Comparison of ENCODE assay signal across 16 cellular contexts in the genomic region with DNA sequence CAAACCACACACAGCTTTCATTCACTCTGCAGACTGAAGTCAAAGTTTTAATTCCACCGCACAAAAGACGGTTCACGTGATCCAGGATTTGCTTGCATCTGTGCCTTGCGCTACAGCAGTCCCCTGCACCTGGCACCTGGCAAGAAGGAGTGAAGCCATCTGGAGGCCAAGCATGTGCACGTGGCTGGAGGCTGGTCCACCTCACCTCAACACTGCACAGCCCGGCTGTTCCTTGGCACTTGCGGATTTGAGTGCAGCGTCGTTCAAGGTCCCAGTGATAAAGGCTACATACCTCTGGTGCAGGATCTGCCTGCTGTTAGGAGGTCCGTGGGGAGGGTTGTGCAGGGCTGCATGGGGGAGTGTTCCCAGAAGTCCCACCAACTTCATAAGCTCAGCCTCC.
DNase-seq lines count a peak whose midpoint lies in the region; ATAC-seq and TF ChIP-seq lines count a peak whose summit lies in the region.
"Had no signal": no experiment of that assay in that cellular context is flagged by ENCODE, and none has a peak within 500 bp of the region (broad histone marks: within the 10 kb centered on the region; RNA-seq: fewer than 3 reads in every experiment).

No MANE protein-coding gene starts in this region.

- H2AFZ ChIP-seq in IMR-90 (replicated peaks; ENCODE audit: low read length, poor library complexity), result no peak overlapping the region
- H2AFZ ChIP-seq: GM23338 had no signal

- no peak overlapping the region for H4K91ac ChIP-seq in IMR-90 (ENCODE audit: insufficient read depth, low read depth, low read length)

- no peak for TF ChIP-seq RAD21 in IMR-90 (IDR thresholded peaks at IDR 0.05; ENCODE audit: low read length)

- H4K20me1 ChIP-seq in IMR-90 (ENCODE audit: insufficient read depth, low read length), result peaks cover 7% of the 10 kb centered on the region; the same call in 1 of the 2 replicates

- BruUV-seq in IMR-90 (replicated peaks; lab: Mats Ljungman, UMichigan), result no TSS peak

- no peak for TF ChIP-seq CTCF in IMR-90 (conservative IDR thresholded peaks at IDR 0.05; ENCODE audit: low read depth, low read length)
- TF ChIP-seq CTCF in vagina (IDR thresholded peaks at IDR 0.05), result no peak

- H3K27ac ChIP-seq in IMR-90 (ENCODE audit: insufficient read depth, low read length) (no peak overlapping the region), substantia nigra (ENCODE audit: low read depth, low read length, poor library complexity, severe bottlenecking) (peak overlapping the region; percentile 62), vagina (no peak overlapping the region)
- H3K27ac ChIP-seq: HL-60 had no signal

- in situ Hi-C loops in IMR-90 (cut with MboI; ENCODE audit: low sequenced_read_pairs), result no loop called here

- ATAC-seq in IMR-90 (ENCODE audit: low read depth), result no peak
- no peak for ATAC-seq in left lobe of liver
- ATAC-seq: GM23338 had no signal

- H2BK120ac ChIP-seq in IMR-90 (ENCODE audit: low read depth, low read length), result peak overlapping the region; percentile 16; the same call in 1 of the 2 replicates

- no peak overlapping the region for H3K56ac ChIP-seq in IMR-90 (ENCODE audit: extremely low read depth, insufficient read depth, low read length)

- peak overlapping the region; percentile 36; the same call in 1 of the 3 replicates for H2BK15ac ChIP-seq in IMR-90 (ENCODE audit: low read depth, low read length)

- H3K4me1 ChIP-seq in IMR-90 (ENCODE audit: control insufficient read depth, insufficient read depth, low read length) (peaks cover 28% of the 10 kb centered on the region), vagina (no peaks in the 10 kb centered on the region)

- no peaks in the 10 kb centered on the region for H3K9me3 ChIP-seq in IMR-90 (ENCODE audit: control insufficient read depth, insufficient read depth, low read length)
- no peaks in the 10 kb centered on the region for H3K9me3 ChIP-seq in vagina

- H4K8ac ChIP-seq in IMR-90 (ENCODE audit: low read depth in 2 of 2, low read length in 2 of 2), result no peak overlapping the region

- no peak overlapping the region for H2BK5ac ChIP-seq in IMR-90 (ENCODE audit: low read depth, low read length, poor library complexity, severe bottlenecking)

- CTCF ChIA-PET in IMR-90 (lab: Yijun Ruan, JAX), result no interaction called here

- POLR2A ChIA-PET in IMR-90 (lab: Charles Lee; ENCODE audit: unreplicated experiment), result no interaction called here

- no peak overlapping the region for H3K14ac ChIP-seq in IMR-90 (replicated peaks; ENCODE audit: low read depth, low read length)

- H2AK9ac ChIP-seq in IMR-90 (replicated peaks; ENCODE audit: low read depth, low read length, poor library complexity), result no peak overlapping the region

- 96% methylated on average over 4 of the region's 10 CpGs; no CpG with 5 or more reads in 1 of the 2 experiments for WGBS in IMR-90 (ENCODE audit: extremely low coverage in 2 of 2, insufficient read length in 1 of 2), 2 experiments

- no peak overlapping the region for H3K4ac ChIP-seq in IMR-90 (ENCODE audit: low read depth, low read length)

- no peak overlapping the region for H3K4me2 ChIP-seq in IMR-90 (ENCODE audit: low read depth, low read length)
- H3K4me2 ChIP-seq: GM23338 had no signal

- H3K9me1 ChIP-seq in IMR-90 (ENCODE audit: insufficient read depth, low read length), result peaks cover 25% of the 10 kb centered on the region

- H3K27me3 ChIP-seq in IMR-90 (ENCODE audit: control insufficient read depth, insufficient read depth, low read length) (no peaks in the 10 kb centered on the region), vagina (no peaks in the 10 kb centered on the region)

- H3K23ac ChIP-seq in IMR-90 (ENCODE audit: low read depth, low read length), result no peak overlapping the region

- H3K9ac ChIP-seq in IMR-90 (ENCODE audit: low read depth, low read length), result no peak overlapping the region

- H4K5ac ChIP-seq in IMR-90 (ENCODE audit: low read depth, low read length), result no peak overlapping the region; the same call in 1 of the 2 replicates

- TF ChIP-seq POLR2A in IMR-90 (IDR thresholded peaks at IDR 0.05; ENCODE audit: low read depth, low read length), result no peak
- no peak for TF ChIP-seq POLR2A in vagina (IDR thresholded peaks at IDR 0.05)

- peak overlapping the region; percentile 94 for H2AK5ac ChIP-seq in IMR-90 (ENCODE audit: low read depth, low read length)

- no peaks in the 10 kb centered on the region for H3K79me1 ChIP-seq in IMR-90 (ENCODE audit: low read depth in 1 of 2, low read length in 2 of 2)

- peak overlapping the region; percentile 67; the same call in 1 of the 2 replicates for H3K18ac ChIP-seq in IMR-90 (ENCODE audit: low read depth, low read length)

- dilution Hi-C loops in IMR-90 (cut with HindIII; ENCODE audit: low sequenced_read_pairs, unreplicated experiment), result no loop called here

- H3K36me3 ChIP-seq in IMR-90 (ENCODE audit: control insufficient read depth, insufficient read depth, low read length) (no peaks in the 10 kb centered on the region), vagina (no peaks in the 10 kb centered on the region)

- intact Hi-C loops in IMR-90 (cut with micrococcal nuclease), result no loop called here
- intact Hi-C loops in vagina (cut with DNase I), result no loop called here

- no peak for DNase-seq in IMR-90
- peak; percentile 23 for DNase-seq in cerebellar cortex (ENCODE audit: low spot score)
- DNase-seq in left lobe of liver (ENCODE audit: low spot score), result peak; percentile 24
- DNase-seq in substantia nigra (lab: John Stamatoyannopoulos, UW), result no peak
- DNase-seq in D341Med (ENCODE audit: low spot score), result no peak
- no peak for DNase-seq in DMS 273 (lab: John Stamatoyannopoulos, UW; ENCODE audit: unreplicated experiment)
- no peak for DNase-seq in vagina (ENCODE audit: extremely low spot score in 2 of 2)
- DNase-seq: Calu3; CD4-positive, alpha-beta T cell; DMS153; DMS79 treated with DMSO at 0.1 percent for 48 hours; EL; GDM1; H7 had no signal

- H3K4me3 ChIP-seq in IMR-90 (ENCODE audit: insufficient read depth, low read depth, low read length) (no peak overlapping the region), vagina (no peak overlapping the region)
- H3K4me3 ChIP-seq: GM23338 had no signal

- peak overlapping the region; percentile 9; the same call in 1 of the 2 replicates for H2BK20ac ChIP-seq in IMR-90 (ENCODE audit: low read depth, low read length)

TF ChIP-seq in IMR-90, 13 proteins besides CTCF, POLR2A, EP300 and RAD21:
- TF ChIP-seq SMC3 (IDR thresholded peaks at IDR 0.05; ENCODE audit: low read depth, low read length) (no peak), CEBPB (IDR thresholded peaks at IDR 0.05; ENCODE audit: low read depth, low read length) (no peak), CHD1 (IDR thresholded peaks at IDR 0.05; ENCODE audit: low read depth, low read length) (no peak), RFX5 (IDR thresholded peaks at IDR 0.05; ENCODE audit: low read depth, low read length) (no peak), MAZ (IDR thresholded peaks at IDR 0.05; ENCODE audit: borderline replicate concordance, low read depth, low read length) (no peak), BHLHE40 (IDR thresholded peaks at IDR 0.05; ENCODE audit: low read depth, low read length) (no peak), MAFK (IDR thresholded peaks at IDR 0.05; ENCODE audit: low read depth, low read length) (no peak)
- TF ChIP-seq, protein P1, sequence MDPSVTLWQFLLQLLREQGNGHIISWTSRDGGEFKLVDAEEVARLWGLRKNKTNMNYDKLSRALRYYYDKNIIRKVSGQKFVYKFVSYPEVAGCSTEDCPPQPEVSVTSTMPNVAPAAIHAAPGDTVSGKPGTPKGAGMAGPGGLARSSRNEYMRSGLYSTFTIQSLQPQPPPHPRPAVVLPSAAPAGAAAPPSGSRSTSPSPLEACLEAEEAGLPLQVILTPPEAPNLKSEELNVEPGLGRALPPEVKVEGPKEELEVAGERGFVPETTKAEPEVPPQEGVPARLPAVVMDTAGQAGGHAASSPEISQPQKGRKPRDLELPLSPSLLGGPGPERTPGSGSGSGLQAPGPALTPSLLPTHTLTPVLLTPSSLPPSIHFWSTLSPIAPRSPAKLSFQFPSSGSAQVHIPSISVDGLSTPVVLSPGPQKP (IDR thresholded peaks at IDR 0.05; ENCODE audit: borderline replicate concordance, low read depth, low read length), result no peak
- TF ChIP-seq, protein P2, sequence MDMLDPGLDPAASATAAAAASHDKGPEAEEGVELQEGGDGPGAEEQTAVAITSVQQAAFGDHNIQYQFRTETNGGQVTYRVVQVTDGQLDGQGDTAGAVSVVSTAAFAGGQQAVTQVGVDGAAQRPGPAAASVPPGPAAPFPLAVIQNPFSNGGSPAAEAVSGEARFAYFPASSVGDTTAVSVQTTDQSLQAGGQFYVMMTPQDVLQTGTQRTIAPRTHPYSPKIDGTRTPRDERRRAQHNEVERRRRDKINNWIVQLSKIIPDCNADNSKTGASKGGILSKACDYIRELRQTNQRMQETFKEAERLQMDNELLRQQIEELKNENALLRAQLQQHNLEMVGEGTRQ (IDR thresholded peaks at IDR 0.05; ENCODE audit: low read depth, low read length), result no peak

Comparison
In these comparisons a context has a peak if more than half of its experiments do, and no peak if none do; other contexts are left out.
1. DNase-seq: peak in cerebellar cortex (single experiment) and left lobe of liver (single experiment); none in IMR-90 (single experiment), substantia nigra (0 of 49), D341Med (single experiment), DMS 273 (single experiment) and vagina (0 of 2).